1 cellular context compared by ENCODE assay signal in the genomic region with DNA sequence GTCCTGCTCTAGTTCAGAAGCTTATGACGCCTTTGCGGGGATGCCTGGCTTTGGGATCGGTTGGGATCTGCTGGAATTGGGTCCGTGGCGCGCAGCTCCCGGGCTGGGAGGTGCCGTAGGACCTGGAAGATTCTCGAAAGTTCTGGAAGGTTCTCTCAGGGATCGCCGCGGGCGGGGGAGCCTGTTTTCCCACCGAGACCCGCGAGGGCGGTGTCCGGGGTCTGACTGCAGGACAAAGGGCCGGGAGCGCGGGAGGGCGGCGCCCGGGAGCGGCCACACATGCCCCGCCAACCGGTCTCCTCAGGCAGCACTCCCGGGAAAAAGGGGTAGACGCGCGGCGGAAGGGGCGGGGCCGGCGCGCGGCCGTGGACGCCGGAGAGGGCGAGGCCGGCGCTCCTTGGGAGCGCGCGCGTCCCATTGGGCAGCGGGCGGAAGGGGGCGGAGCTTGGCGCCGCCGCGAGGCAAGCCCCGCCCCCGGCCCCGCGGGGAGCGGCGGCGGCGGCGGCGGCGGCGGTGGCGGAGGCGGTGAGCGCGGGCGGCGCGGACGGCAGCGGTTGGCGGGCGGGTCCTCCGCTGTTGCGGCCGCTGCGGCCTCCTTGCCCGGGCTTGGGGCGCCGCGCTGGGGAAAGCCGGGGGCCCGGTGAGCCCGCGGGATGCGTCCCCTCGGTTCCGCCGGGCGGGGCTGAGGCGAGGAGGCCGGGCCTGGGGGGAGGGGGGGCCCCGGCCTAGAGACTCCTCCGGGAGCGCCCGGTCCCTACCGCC.
TF ChIP-seq lines count a peak whose summit lies in the region.

No MANE protein-coding gene starts in this region.

TF ChIP-seq in HEK293, 187 proteins besides CTCF, POLR2A, EP300 and RAD21 (continued from another document and continues in another):
- TF ChIP-seq, protein P1, sequence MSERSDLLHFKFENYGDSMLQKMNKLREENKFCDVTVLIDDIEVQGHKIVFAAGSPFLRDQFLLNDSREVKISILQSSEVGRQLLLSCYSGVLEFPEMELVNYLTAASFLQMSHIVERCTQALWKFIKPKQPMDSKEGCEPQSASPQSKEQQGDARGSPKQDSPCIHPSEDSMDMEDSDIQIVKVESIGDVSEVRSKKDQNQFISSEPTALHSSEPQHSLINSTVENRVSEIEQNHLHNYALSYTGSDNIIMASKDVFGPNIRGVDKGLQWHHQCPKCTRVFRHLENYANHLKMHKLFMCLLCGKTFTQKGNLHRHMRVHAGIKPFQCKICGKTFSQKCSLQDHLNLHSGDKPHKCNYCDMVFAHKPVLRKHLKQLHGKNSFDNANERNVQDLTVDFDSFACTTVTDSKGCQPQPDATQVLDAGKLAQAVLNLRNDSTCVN (tag by site-specific recombination; optimal IDR thresholded peaks at IDR 0.05) = peak; percentile 77
- TF ChIP-seq ZNF157 (tag by site-specific recombination; IDR thresholded peaks at IDR 0.05) (no peak), ZNF184 (tag by site-specific recombination; IDR thresholded peaks at IDR 0.05) (no peak), ZIC2 (tag by site-specific recombination; IDR thresholded peaks at IDR 0.05) (0 out of 2 replicates have a peak, but pooled peaks have one; percentile 14), ZNF629 (tag by site-specific recombination; IDR thresholded peaks at IDR 0.05) (peak; percentile 22; the same call in 1 of the 2 replicates), ZNF148 (tag by site-specific recombination; IDR thresholded peaks at IDR 0.05; ENCODE audit: borderline replicate concordance) (no peak), ZNF664 (tag by site-specific recombination; IDR thresholded peaks at IDR 0.05) (no peak), ZNF274 (IDR thresholded peaks at IDR 0.05; ENCODE audit: low read length) (no peak), ZNF274 (tag by site-specific recombination; IDR thresholded peaks at IDR 0.05; ENCODE audit: borderline replicate concordance) (no peak), SP7 (tag by site-specific recombination; IDR thresholded peaks at IDR 0.05) (0 out of 2 replicates have a peak, but pooled peaks have one; percentile 42), ZNF548 (tag by site-specific recombination; IDR thresholded peaks at IDR 0.05) (no peak), ZNF121 (tag by site-specific recombination; IDR thresholded peaks at IDR 0.05) (no peak), SP3 (tag by site-specific recombination; IDR thresholded peaks at IDR 0.05) (peak; percentile 55; the same call in 1 of the 2 replicates), ZNF76 (tag by site-specific recombination; IDR thresholded peaks at IDR 0.05; ENCODE audit: borderline replicate concordance, low read depth) (no peak), ZNF677 (tag by site-specific recombination; IDR thresholded peaks at IDR 0.05) (no peak), WT1 (tag by site-specific recombination; IDR thresholded peaks at IDR 0.05) (no peak), HOXC10 (CRISPR knock-in tag; IDR thresholded peaks at IDR 0.05) (no peak), ZNF324 (tag by site-specific recombination; IDR thresholded peaks at IDR 0.05) (0 out of 2 replicates have a peak, but pooled peaks have one; percentile 34), KLF16 (tag by site-specific recombination; IDR thresholded peaks at IDR 0.05) (peak; percentile 53), KLF1 (tag by site-specific recombination; IDR thresholded peaks at IDR 0.05) (peak; percentile 50; the same call in 1 of the 2 replicates), ZBTB1 (tag by site-specific recombination; IDR thresholded peaks at IDR 0.05) (no peak), KLF8 (tag by site-specific recombination; IDR thresholded peaks at IDR 0.05) (peak; percentile 38; the same call in 1 of the 2 replicates), ZNF350 (tag by site-specific recombination; IDR thresholded peaks at IDR 0.05) (no peak), BCL11A (tag by site-specific recombination; IDR thresholded peaks at IDR 0.05; ENCODE audit: low read depth) (no peak), IKZF3 (tag by site-specific recombination; IDR thresholded peaks at IDR 0.05) (peak; percentile 92), ZFP69B (tag by site-specific recombination; IDR thresholded peaks at IDR 0.05) (no peak), ZXDB (tag by site-specific recombination; IDR thresholded peaks at IDR 0.05) (peak; percentile 27; the same call in 1 of the 2 replicates), ZNF624 (tag by site-specific recombination; IDR thresholded peaks at IDR 0.05) (no peak), ZNF248 (tag by site-specific recombination; IDR thresholded peaks at IDR 0.05) (no peak), ZNF24 (tag by site-specific recombination; IDR thresholded peaks at IDR 0.05) (no peak), ZNF2 (tag by site-specific recombination; IDR thresholded peaks at IDR 0.05) (0 out of 2 replicates have a peak, but pooled peaks have one; percentile 54), ZNF701 (tag by site-specific recombination; IDR thresholded peaks at IDR 0.05) (no peak), KLF10 (tag by site-specific recombination; IDR thresholded peaks at IDR 0.05) (0 out of 2 replicates have a peak, but pooled peaks have one; percentile 47), ZNF335 (tag by site-specific recombination; conservative IDR thresholded peaks at IDR 0.05) (peak; percentile 54), ZNF514 (tag by site-specific recombination; IDR thresholded peaks at IDR 0.05) (no peak), ZNF513 (tag by site-specific recombination; IDR thresholded peaks at IDR 0.05) (no peak), ZNF785 (tag by site-specific recombination; IDR thresholded peaks at IDR 0.05) (no peak), ZBTB44 (tag by site-specific recombination; IDR thresholded peaks at IDR 0.05) (no peak), RBAK (tag by site-specific recombination; IDR thresholded peaks at IDR 0.05) (no peak), ZNF26 (tag by site-specific recombination; IDR thresholded peaks at IDR 0.05) (no peak), ZBTB48 (tag by site-specific recombination; IDR thresholded peaks at IDR 0.05) (no peak)
- TF ChIP-seq, protein P2, sequence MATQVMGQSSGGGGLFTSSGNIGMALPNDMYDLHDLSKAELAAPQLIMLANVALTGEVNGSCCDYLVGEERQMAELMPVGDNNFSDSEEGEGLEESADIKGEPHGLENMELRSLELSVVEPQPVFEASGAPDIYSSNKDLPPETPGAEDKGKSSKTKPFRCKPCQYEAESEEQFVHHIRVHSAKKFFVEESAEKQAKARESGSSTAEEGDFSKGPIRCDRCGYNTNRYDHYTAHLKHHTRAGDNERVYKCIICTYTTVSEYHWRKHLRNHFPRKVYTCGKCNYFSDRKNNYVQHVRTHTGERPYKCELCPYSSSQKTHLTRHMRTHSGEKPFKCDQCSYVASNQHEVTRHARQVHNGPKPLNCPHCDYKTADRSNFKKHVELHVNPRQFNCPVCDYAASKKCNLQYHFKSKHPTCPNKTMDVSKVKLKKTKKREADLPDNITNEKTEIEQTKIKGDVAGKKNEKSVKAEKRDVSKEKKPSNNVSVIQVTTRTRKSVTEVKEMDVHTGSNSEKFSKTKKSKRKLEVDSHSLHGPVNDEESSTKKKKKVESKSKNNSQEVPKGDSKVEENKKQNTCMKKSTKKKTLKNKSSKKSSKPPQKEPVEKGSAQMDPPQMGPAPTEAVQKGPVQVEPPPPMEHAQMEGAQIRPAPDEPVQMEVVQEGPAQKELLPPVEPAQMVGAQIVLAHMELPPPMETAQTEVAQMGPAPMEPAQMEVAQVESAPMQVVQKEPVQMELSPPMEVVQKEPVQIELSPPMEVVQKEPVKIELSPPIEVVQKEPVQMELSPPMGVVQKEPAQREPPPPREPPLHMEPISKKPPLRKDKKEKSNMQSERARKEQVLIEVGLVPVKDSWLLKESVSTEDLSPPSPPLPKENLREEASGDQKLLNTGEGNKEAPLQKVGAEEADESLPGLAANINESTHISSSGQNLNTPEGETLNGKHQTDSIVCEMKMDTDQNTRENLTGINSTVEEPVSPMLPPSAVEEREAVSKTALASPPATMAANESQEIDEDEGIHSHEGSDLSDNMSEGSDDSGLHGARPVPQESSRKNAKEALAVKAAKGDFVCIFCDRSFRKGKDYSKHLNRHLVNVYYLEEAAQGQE (tag by site-specific recombination; IDR thresholded peaks at IDR 0.05) = no peak
- TF ChIP-seq, protein P3, sequence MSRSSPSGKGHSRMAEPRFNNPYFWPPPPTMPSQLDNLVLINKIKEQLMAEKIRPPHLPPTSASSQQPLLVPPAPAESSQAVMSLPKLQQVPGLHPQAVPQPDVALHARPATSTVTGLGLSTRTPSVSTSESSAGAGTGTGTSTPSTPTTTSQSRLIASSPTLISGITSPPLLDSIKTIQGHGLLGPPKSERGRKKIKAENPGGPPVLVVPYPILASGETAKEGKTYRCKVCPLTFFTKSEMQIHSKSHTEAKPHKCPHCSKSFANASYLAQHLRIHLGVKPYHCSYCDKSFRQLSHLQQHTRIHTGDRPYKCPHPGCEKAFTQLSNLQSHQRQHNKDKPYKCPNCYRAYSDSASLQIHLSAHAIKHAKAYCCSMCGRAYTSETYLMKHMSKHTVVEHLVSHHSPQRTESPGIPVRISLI (tag by site-specific recombination; IDR thresholded peaks at IDR 0.05) = no peak
- TF ChIP-seq, protein P4, sequence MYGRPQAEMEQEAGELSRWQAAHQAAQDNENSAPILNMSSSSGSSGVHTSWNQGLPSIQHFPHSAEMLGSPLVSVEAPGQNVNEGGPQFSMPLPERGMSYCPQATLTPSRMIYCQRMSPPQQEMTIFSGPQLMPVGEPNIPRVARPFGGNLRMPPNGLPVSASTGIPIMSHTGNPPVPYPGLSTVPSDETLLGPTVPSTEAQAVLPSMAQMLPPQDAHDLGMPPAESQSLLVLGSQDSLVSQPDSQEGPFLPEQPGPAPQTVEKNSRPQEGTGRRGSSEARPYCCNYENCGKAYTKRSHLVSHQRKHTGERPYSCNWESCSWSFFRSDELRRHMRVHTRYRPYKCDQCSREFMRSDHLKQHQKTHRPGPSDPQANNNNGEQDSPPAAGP (tag by site-specific recombination; IDR thresholded peaks at IDR 0.05) = 0 out of 2 replicates have a peak, but pooled peaks have one; percentile 17
- TF ChIP-seq, protein P5, sequence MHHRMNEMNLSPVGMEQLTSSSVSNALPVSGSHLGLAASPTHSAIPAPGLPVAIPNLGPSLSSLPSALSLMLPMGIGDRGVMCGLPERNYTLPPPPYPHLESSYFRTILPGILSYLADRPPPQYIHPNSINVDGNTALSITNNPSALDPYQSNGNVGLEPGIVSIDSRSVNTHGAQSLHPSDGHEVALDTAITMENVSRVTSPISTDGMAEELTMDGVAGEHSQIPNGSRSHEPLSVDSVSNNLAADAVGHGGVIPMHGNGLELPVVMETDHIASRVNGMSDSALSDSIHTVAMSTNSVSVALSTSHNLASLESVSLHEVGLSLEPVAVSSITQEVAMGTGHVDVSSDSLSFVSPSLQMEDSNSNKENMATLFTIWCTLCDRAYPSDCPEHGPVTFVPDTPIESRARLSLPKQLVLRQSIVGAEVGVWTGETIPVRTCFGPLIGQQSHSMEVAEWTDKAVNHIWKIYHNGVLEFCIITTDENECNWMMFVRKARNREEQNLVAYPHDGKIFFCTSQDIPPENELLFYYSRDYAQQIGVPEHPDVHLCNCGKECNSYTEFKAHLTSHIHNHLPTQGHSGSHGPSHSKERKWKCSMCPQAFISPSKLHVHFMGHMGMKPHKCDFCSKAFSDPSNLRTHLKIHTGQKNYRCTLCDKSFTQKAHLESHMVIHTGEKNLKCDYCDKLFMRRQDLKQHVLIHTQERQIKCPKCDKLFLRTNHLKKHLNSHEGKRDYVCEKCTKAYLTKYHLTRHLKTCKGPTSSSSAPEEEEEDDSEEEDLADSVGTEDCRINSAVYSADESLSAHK (tag by site-specific recombination; IDR thresholded peaks at IDR 0.05) = peak; percentile 2; the same call in 1 of the 2 replicates
